ENCODE assay signal across 8 cellular contexts in the genomic region with DNA sequence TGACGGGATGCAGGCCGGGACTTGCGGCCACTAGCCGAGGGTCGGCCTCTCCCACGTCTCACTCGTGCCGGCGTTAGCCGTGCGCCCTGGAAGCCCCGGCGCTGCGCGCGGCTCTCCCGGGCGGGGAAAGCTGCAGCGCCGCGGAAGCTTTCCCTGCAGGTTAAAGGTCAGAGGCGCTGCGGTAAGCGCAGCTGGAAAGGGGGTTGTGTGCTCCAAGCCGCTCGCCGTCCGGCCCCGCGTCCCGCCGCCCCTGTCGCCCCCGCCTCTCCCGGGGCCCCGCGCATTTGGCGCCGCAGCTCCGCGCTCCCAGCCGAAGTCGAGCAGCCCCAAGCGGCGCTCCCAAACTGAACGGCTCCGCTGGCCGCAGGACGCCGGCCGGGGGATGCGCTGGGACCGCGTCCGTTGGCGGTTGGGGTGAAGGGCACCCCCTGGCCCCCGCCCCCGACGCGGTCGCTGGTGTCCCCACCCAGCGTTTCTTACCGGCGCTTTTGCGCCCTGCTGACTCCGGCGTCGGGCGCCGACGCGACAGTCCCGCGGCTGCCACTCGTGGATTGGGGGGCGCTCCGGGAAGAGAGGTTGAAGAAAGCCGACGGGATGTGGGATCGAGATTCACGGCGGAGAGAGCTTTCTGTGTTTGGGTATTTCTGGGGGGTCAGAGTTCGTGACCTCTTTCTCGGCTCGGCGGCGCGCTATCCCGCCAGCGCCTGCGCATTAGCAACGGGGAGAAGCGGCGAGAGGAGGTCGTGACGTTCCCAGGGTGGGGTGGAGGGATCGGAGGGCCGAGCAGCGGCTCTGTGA. TPM values are rescaled to one million over a fixed set of nuclear protein-coding genes. Genes with fewer than 3 reads are reported as not detected.
DNase-seq lines count a peak whose midpoint lies in the region; ATAC-seq and TF ChIP-seq lines count a peak whose summit lies in the region.

Gene NR2C1 (minus strand): TSS at position 719 of the 798 bp plus-strand sequence. CDS start 6,234 bp downstream, outside the sequence.

- ATAC-seq in gastroesophageal sphincter: peak; percentile 96

- H3K27me3 Mint-ChIP-seq in activated naive CD4-positive, alpha-beta T cell treated with anti-CD3 and anti-CD28 coated beads for 36 hours (ENCODE audit: low read depth): no peaks in the 10 kb centered on the region

- intact Hi-C loops in activated naive CD4-positive, alpha-beta T cell treated with anti-CD3 and anti-CD28 coated beads for 36 hours (cut with micrococcal nuclease): loop anchor here (1.0 to 5.0 kb wide), 6 partner anchors 30 to 474 kb away; partner anchors contain the start of genes FGD6, NDUFA12 and VEZT

- H3K27ac ChIP-seq in HEK293 (ENCODE audit: extremely low read depth, low read depth, low read length) (peak within 1 kb of the TSS; percentile 82), gastroesophageal sphincter (peak within 1 kb of the TSS; percentile 87 to 97 (median 92)), neutrophil (peak within 1 kb of the TSS; percentile 21)

- H3K4me1 Mint-ChIP-seq in activated naive CD4-positive, alpha-beta T cell treated with anti-CD3 and anti-CD28 coated beads for 36 hours (ENCODE audit: low read depth): peaks cover 19% of the 10 kb centered on the region

- H3K4me3 ChIP-seq in HEK293 (ENCODE audit: low read depth, low read length) (peak within 1 kb of the TSS; percentile 87), gastroesophageal sphincter (peak within 1 kb of the TSS; percentile 95 to 99), neutrophil (ENCODE audit: low read depth in 1 of 2, low read length in 1 of 2) (peak within 1 kb of the TSS; percentile 68 to 79)

- TF ChIP-seq CTCF in HEK293 (tag by site-specific recombination; IDR thresholded peaks at IDR 0.05) (peak; percentile 90), gastroesophageal sphincter (IDR thresholded peaks at IDR 0.05) (no peak), neutrophil (IDR thresholded peaks at IDR 0.05) (no peak)

- H3K4me3 Mint-ChIP-seq in activated naive CD4-positive, alpha-beta T cell treated with anti-CD3 and anti-CD28 coated beads for 36 hours: peak within 1 kb of the TSS; percentile 92

- H3K9me3 ChIP-seq in HEK293 (ENCODE audit: control insufficient read depth, insufficient read depth, low read depth, low read length): no peaks in the 10 kb centered on the region
- no peaks in the 10 kb centered on the region for H3K9me3 ChIP-seq in gastroesophageal sphincter
- no peaks in the 10 kb centered on the region for H3K9me3 ChIP-seq in neutrophil

- 0% methylated on average over 3 to 11 of the region's 99 CpGs for WGBS in gastroesophageal sphincter (ENCODE audit: low coverage in 1 of 2), 2 donors

- CTCF ChIA-PET in HEK293 (lab: Yijun Ruan, JAX): interaction anchor here (0.6 to 2.4 kb wide), 18 partner anchors 9 to 486 kb away, joined by 3 to 28 read pairs (median 4); no protein-coding TSS in a partner anchor
- CTCF ChIA-PET in activated naive CD4-positive, alpha-beta T cell treated with anti-CD3 and anti-CD28 coated beads for 36 hours (lab: Charles Lee): interaction anchor here (0.6 to 1.7 kb wide), 15 partner anchors 10 to 848 kb away, joined by 3 to 9 read pairs (median 4); no protein-coding TSS in a partner anchor

- no peaks in the 10 kb centered on the region for H3K27me3 ChIP-seq in gastroesophageal sphincter
- H3K27me3 ChIP-seq in neutrophil: no peaks in the 10 kb centered on the region

- DNase-seq in GDM1 (lab: John Stamatoyannopoulos, UW): peak; percentile 92
- DNase-seq in MV-4-11 (lab: John Stamatoyannopoulos, UW): peak; percentile 92
- DNase-seq in SK-N-DZ (ENCODE audit: low spot score): peak; percentile 95
- DNase-seq in activated naive CD4-positive, alpha-beta T cell treated with anti-CD3 and anti-CD28 coated beads for 36 hours: peak; percentile 95
- DNase-seq in superior temporal gyrus (ENCODE audit: extremely low spot score): peak; percentile 91

- H3K36me3 ChIP-seq in HEK293 (ENCODE audit: control insufficient read depth in 2 of 2, insufficient read depth in 1 of 2, low read length in 2 of 2) (peaks cover 0 to 9% of the 10 kb centered on the region in 2 experiments; a peak in 2 of 3 replicates), gastroesophageal sphincter (no peaks in the 10 kb centered on the region), neutrophil (no peaks in the 10 kb centered on the region)

- TF ChIP-seq POLR2A in gastroesophageal sphincter (IDR thresholded peaks at IDR 0.05): peak; percentile 30 to 40

- H3K4me1 ChIP-seq in HEK293 (ENCODE audit: control insufficient read depth, insufficient read depth, low read length): no peaks in the 10 kb centered on the region
- H3K4me1 ChIP-seq in gastroesophageal sphincter: peaks cover 0 to 55% (median 11%) of the 10 kb centered on the region in 3 donors
- H3K4me1 ChIP-seq in neutrophil (ENCODE audit: control insufficient read depth in 1 of 2, insufficient read depth in 1 of 2, low read depth in 1 of 2, low read length in 1 of 2): peaks cover 6 to 8% of the 10 kb centered on the region in 2 experiments

- peaks cover 5% of the 10 kb centered on the region for H3K36me3 Mint-ChIP-seq in activated naive CD4-positive, alpha-beta T cell treated with anti-CD3 and anti-CD28 coated beads for 36 hours (ENCODE audit: low read depth)

- POLR2A ChIA-PET in HEK293 (lab: Yijun Ruan, JAX): interaction anchor here (0.6 to 2.8 kb wide), 11 partner anchors 11 to 463 kb away, joined by 3 to 12 read pairs (median 3); partner anchors contain the start of genes FGD6, METAP2, NDUFA12 and VEZT

- peak within 1 kb of the TSS; percentile 63 for H3K27ac Mint-ChIP-seq in activated naive CD4-positive, alpha-beta T cell treated with anti-CD3 and anti-CD28 coated beads for 36 hours

- no peaks in the 10 kb centered on the region for H3K9me3 Mint-ChIP-seq in activated naive CD4-positive, alpha-beta T cell treated with anti-CD3 and anti-CD28 coated beads for 36 hours

- no peak for TF ChIP-seq EP300 in gastroesophageal sphincter (IDR thresholded peaks at IDR 0.05)

TF ChIP-seq in HEK293, 187 proteins besides CTCF, POLR2A, EP300 and RAD21 (continues in another document):
- TF ChIP-seq ZNF449 (tag by site-specific recombination; IDR thresholded peaks at IDR 0.05): no peak
- TF ChIP-seq, protein P1, sequence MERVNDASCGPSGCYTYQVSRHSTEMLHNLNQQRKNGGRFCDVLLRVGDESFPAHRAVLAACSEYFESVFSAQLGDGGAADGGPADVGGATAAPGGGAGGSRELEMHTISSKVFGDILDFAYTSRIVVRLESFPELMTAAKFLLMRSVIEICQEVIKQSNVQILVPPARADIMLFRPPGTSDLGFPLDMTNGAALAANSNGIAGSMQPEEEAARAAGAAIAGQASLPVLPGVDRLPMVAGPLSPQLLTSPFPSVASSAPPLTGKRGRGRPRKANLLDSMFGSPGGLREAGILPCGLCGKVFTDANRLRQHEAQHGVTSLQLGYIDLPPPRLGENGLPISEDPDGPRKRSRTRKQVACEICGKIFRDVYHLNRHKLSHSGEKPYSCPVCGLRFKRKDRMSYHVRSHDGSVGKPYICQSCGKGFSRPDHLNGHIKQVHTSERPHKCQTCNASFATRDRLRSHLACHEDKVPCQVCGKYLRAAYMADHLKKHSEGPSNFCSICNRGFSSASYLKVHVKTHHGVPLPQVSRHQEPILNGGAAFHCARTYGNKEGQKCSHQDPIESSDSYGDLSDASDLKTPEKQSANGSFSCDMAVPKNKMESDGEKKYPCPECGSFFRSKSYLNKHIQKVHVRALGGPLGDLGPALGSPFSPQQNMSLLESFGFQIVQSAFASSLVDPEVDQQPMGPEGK (tag by site-specific recombination; IDR thresholded peaks at IDR 0.05): peak; percentile 90
- peak; percentile 84 for TF ChIP-seq ZNF2 (tag by site-specific recombination; IDR thresholded peaks at IDR 0.05)
- TF ChIP-seq, protein P2, sequence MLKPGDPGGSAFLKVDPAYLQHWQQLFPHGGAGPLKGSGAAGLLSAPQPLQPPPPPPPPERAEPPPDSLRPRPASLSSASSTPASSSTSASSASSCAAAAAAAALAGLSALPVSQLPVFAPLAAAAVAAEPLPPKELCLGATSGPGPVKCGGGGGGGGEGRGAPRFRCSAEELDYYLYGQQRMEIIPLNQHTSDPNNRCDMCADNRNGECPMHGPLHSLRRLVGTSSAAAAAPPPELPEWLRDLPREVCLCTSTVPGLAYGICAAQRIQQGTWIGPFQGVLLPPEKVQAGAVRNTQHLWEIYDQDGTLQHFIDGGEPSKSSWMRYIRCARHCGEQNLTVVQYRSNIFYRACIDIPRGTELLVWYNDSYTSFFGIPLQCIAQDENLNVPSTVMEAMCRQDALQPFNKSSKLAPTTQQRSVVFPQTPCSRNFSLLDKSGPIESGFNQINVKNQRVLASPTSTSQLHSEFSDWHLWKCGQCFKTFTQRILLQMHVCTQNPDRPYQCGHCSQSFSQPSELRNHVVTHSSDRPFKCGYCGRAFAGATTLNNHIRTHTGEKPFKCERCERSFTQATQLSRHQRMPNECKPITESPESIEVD (tag by site-specific recombination; IDR thresholded peaks at IDR 0.05): no peak
- no peak for TF ChIP-seq ZNF48 (tag by site-specific recombination; IDR thresholded peaks at IDR 0.05)
- 0 out of 2 replicates have a peak, but pooled peaks have one; percentile 66 for TF ChIP-seq ZSCAN23 (tag by site-specific recombination; IDR thresholded peaks at IDR 0.05)
- TF ChIP-seq ZNF501 (tag by site-specific recombination; IDR thresholded peaks at IDR 0.05): peak; percentile 90; the same call in 1 of the 2 replicates
- peak; percentile 43 for TF ChIP-seq GLIS1 (tag by site-specific recombination; IDR thresholded peaks at IDR 0.05)

RNA-seq across cellular contexts. Expression of gene NR2C1, which starts in this region (rescaled TPM):
- polyA plus RNA-seq in SK-N-DZ (2014; cell fraction: cytosol; rRNA removed): 23.5 and 37.3 TPM in 2 replicates
- polyA plus RNA-seq in SK-N-DZ (2014; cell fraction: nucleus; rRNA removed): 254 and 355 TPM in 2 replicates
- 10 to 100 TPM; 19.8 to 24.6 TPM for total RNA-seq in activated naive CD4-positive, alpha-beta T cell treated with anti-CD3 and anti-CD28 coated beads for 36 hours
- 10 to 100 TPM; 29.0 to 70.8 (median 45.1) TPM for total RNA-seq in gastroesophageal sphincter

Comparison
In these comparisons a context has a peak if more than half of its experiments do, and no peak if none do; other contexts are left out.
1. Peak in every context shown above with its lines: DNase-seq, ATAC-seq, H3K4me3 ChIP-seq and H3K27ac ChIP-seq.
2. H3K27ac ChIP-seq: peak in every context shown above with its lines; median percentile 92 in gastroesophageal sphincter; 82 in HEK293; 21 in neutrophil.